In the genomic region with DNA sequence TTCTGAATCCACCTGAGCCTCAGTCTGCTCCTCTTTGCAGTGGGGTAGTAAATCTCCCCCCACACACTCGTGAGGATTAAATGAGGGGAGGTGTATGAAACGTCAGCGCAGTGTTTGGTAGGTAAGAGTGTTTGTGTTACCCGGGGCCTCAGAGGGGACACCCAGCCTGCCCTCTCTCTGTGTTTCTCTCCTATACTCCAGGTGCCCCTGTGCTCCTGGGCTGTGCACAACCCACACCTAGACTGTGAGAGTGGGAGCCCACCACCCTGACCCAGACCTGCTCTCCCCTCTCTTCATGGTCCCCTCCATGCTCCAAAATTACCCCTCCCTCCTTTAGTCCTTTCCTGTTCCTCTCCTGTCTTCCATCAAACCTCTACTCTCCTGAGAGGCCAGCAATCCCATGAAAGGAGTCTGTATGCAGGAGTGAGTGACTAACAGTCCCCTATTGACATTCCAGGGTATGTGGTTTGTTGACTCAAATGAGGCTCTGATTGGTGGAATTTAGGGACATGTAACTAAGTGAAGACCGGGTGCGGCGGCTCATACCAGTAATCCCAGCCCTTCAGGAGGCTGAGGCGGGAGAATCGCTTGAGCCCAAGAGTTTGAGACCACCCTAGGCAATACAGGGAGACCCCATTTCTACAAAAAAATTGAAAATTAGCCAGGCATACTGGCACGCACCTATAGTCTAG, we compare ENCODE assay signal across 13 cellular contexts. TPM values are rescaled to one million over a fixed set of nuclear protein-coding genes. Genes with fewer than 3 reads are reported as not detected.
DNase-seq lines count a peak whose midpoint lies in the region; ATAC-seq and TF ChIP-seq lines count a peak whose summit lies in the region.
"Had no signal": no experiment of that assay in that cellular context is flagged by ENCODE, and none has a peak within 500 bp of the region (broad histone marks: within the 10 kb centered on the region; RNA-seq: fewer than 3 reads in every experiment).

No MANE protein-coding gene starts in this region.

- H3K9me3 Mint-ChIP-seq in HFFc6: no peaks in the 10 kb centered on the region; the same call in 1 of the 2 replicates
- H3K9me3 Mint-ChIP-seq in T-helper 2 cell treated with Interferon-gamma antibody and Interleukin-4, amounts not matched to agents 5 μg/mL and 100 μg/mL, for 36 hours: no peaks in the 10 kb centered on the region
- H3K9me3 Mint-ChIP-seq in activated CD8-positive, alpha-beta T cell treated with anti-CD3 and anti-CD28 coated beads for 36 hours: no peaks in the 10 kb centered on the region

- intact Hi-C loops in left lung (cut with DNase I): no loop called here
- intact Hi-C loops in activated CD8-positive, alpha-beta T cell treated with anti-CD3 and anti-CD28 coated beads for 36 hours (cut with micrococcal nuclease): no loop called here

- POLR2A ChIA-PET in activated CD8-positive, alpha-beta T cell treated with anti-CD3 and anti-CD28 coated beads for 36 hours (lab: Charles Lee): interaction anchor here (0.7 kb wide), 1 partner anchor 215 kb away, joined by 3 read pairs; no protein-coding TSS in a partner anchor

- H3K4me3 ChIP-seq in left lung: no peak overlapping the region
- H3K4me3 ChIP-seq: heart left ventricle, right lobe of liver, testis had no signal

- CTCF ChIA-PET in activated CD8-positive, alpha-beta T cell treated with anti-CD3 and anti-CD28 coated beads for 36 hours (lab: Charles Lee): no interaction called here

- no peaks in the 10 kb centered on the region for H3K36me3 ChIP-seq in left lung
- H3K36me3 ChIP-seq: heart left ventricle, right lobe of liver had no signal

- peaks cover 45% of the 10 kb centered on the region for H3K27me3 Mint-ChIP-seq in HFFc6 (ENCODE audit: insufficient read depth)
- no peaks in the 10 kb centered on the region for H3K27me3 Mint-ChIP-seq in T-helper 2 cell treated with Interferon-gamma antibody and Interleukin-4, amounts not matched to agents 5 μg/mL and 100 μg/mL, for 36 hours (ENCODE audit: low read depth)
- no peaks in the 10 kb centered on the region for H3K27me3 Mint-ChIP-seq in activated CD8-positive, alpha-beta T cell treated with anti-CD3 and anti-CD28 coated beads for 36 hours

- ATAC-seq in left lung (peak; percentile 95), GM18517 (IDR thresholded peaks at IDR 0.05; ENCODE audit: unreplicated experiment) (no peak)
- no peak for ATAC-seq in activated CD8-positive, alpha-beta T cell treated with anti-CD3 and anti-CD28 coated beads for 36 hours
- ATAC-seq: right lobe of liver had no signal

- H3K4me1 Mint-ChIP-seq in HFFc6 (ENCODE audit: low read depth): peaks cover 7% of the 10 kb centered on the region
- no peaks in the 10 kb centered on the region for H3K4me1 Mint-ChIP-seq in T-helper 2 cell treated with Interferon-gamma antibody and Interleukin-4, amounts not matched to agents 5 μg/mL and 100 μg/mL, for 36 hours (ENCODE audit: low read depth)
- H3K4me1 Mint-ChIP-seq in activated CD8-positive, alpha-beta T cell treated with anti-CD3 and anti-CD28 coated beads for 36 hours (ENCODE audit: low read depth): no peaks in the 10 kb centered on the region

- no peak for TF ChIP-seq CTCF in HFFc6 (IDR thresholded peaks at IDR 0.05)
- TF ChIP-seq CTCF in left lung (IDR thresholded peaks at IDR 0.05): no peak
- no peak for TF ChIP-seq CTCF in activated CD8-positive, alpha-beta T cell treated with anti-CD3 and anti-CD28 coated beads for 36 hours (IDR thresholded peaks at IDR 0.05)

- no peaks in the 10 kb centered on the region for H3K27me3 ChIP-seq in left lung
- H3K27me3 ChIP-seq: right lobe of liver, testis had no signal

- H3K36me3 Mint-ChIP-seq in HFFc6 (ENCODE audit: low read depth): no peaks in the 10 kb centered on the region
- no peaks in the 10 kb centered on the region for H3K36me3 Mint-ChIP-seq in T-helper 2 cell treated with Interferon-gamma antibody and Interleukin-4, amounts not matched to agents 5 μg/mL and 100 μg/mL, for 36 hours (ENCODE audit: low read depth)
- H3K36me3 Mint-ChIP-seq in activated CD8-positive, alpha-beta T cell treated with anti-CD3 and anti-CD28 coated beads for 36 hours (ENCODE audit: low read depth): no peaks in the 10 kb centered on the region

- no peaks in the 10 kb centered on the region for H3K9me3 ChIP-seq in left lung
- H3K9me3 ChIP-seq: heart left ventricle, right lobe of liver, testis had no signal

- DNase-seq in ACHN (peak; percentile 50), HFFc6 (peak; percentile 28), astrocyte of the hippocampus (ENCODE audit: low read depth, low spot score) (peak; percentile 70), left lung (no peak), NCI-H82 treated with DMSO at 0.1 percent for 48 hours (lab: John Stamatoyannopoulos, UW; ENCODE audit: unreplicated experiment) (no peak)
- no peak for DNase-seq in T-helper 2 cell treated with Interferon-gamma antibody and Interleukin-4, amounts not matched to agents 5 μg/mL and 100 μg/mL, for 36 hours (ENCODE audit: low spot score)
- no peak for DNase-seq in activated CD8-positive, alpha-beta T cell treated with anti-CD3 and anti-CD28 coated beads for 36 hours
- DNase-seq: Karpas-422, NCI-H2171, testis had no signal

- no peak overlapping the region for H3K27ac Mint-ChIP-seq in HFFc6
- no peak overlapping the region for H3K27ac Mint-ChIP-seq in T-helper 2 cell treated with Interferon-gamma antibody and Interleukin-4, amounts not matched to agents 5 μg/mL and 100 μg/mL, for 36 hours
- H3K27ac Mint-ChIP-seq in activated CD8-positive, alpha-beta T cell treated with anti-CD3 and anti-CD28 coated beads for 36 hours: no peak overlapping the region

- no peaks in the 10 kb centered on the region for H3K4me1 ChIP-seq in left lung
- H3K4me1 ChIP-seq: heart left ventricle, right lobe of liver, testis had no signal

- no peak overlapping the region for H3K4me3 Mint-ChIP-seq in HFFc6
- no peak overlapping the region for H3K4me3 Mint-ChIP-seq in T-helper 2 cell treated with Interferon-gamma antibody and Interleukin-4, amounts not matched to agents 5 μg/mL and 100 μg/mL, for 36 hours
- H3K4me3 Mint-ChIP-seq in activated CD8-positive, alpha-beta T cell treated with anti-CD3 and anti-CD28 coated beads for 36 hours: no peak overlapping the region

- no peak overlapping the region for H3K27ac ChIP-seq in left lung
- H3K27ac ChIP-seq: heart left ventricle, right lobe of liver, testis had no signal

- in situ Hi-C loops in ACHN (cut with HindIII; ENCODE audit: low pct_ligation_motif_present, low pct_unique_long_range_greater_than_20kb, low sequenced_read_pairs): no loop called here

RNA-seq across cellular contexts. Expression of gene CIB4, which starts 10.4 kb away (rescaled TPM):
- total RNA-seq in HFFc6 (2021; fragmentation: NEBNext Ultra II Directional; extraction: Animal tissue kit (Norgen Biotek cat#: 25700)): not detected
- not detected for total RNA-seq in left lung
- not detected for total RNA-seq in activated CD8-positive, alpha-beta T cell treated with anti-CD3 and anti-CD28 coated beads for 36 hours
- total RNA-seq: heart left ventricle, right lobe of liver had no signal

Comparison
In these comparisons a context has a peak if more than half of its experiments do, and no peak if none do; other contexts are left out.
1. DNase-seq: peak in ACHN (single experiment), HFFc6 (single experiment) and astrocyte of the hippocampus (single experiment); none in left lung (0 of 2), T-helper 2 cell treated with Interferon-gamma antibody and Interleukin-4, amounts not matched to agents 5 μg/mL and 100 μg/mL, for 36 hours (single experiment), NCI-H82 treated with DMSO at 0.1 percent for 48 hours (single experiment) and activated CD8-positive, alpha-beta T cell treated with anti-CD3 and anti-CD28 coated beads for 36 hours (single experiment).